15 cellular contexts compared by ENCODE assay signal in the genomic region with DNA sequence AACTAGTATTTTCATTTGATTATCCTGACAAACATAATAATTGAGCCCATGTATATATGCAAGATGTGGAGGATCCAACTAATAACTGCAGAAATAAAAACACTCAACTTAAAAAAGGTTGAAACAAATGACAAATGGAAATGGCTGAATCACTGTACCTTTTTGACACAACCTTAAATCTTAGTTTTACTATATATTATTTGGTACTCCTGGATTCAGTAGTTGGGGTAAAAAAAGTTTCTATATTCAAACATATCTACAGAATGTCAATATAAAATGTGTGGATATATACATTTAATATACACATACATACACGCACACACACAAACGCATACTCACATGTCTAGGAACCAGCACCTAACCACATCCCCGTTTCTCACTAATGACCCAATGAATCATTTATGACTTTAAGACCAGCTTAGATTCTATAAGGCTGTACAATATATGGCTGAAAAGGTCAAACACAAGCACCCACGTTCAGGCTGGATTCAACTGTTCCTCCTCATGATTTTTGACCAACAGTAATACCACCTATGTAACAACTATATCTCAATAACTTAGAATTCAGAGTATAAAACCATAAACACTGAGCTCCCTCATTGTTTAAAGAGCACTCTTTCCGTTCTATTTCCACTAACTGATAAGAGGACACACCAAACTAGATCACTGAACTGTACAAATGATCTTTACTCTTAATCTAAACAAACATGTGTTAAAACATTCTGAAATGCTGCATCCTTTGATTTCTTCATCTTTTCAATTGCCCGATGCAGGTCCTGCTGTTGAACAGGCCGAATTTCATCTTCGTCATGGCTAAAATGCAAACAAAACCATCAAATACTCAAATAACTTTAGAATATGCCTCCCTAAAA.
"Had no signal": no experiment of that assay in that cellular context is flagged by ENCODE, and none has a peak within 500 bp of the region (broad histone marks: within the 10 kb centered on the region; RNA-seq: fewer than 3 reads in every experiment).

No MANE protein-coding gene starts in this region.

- H3K27ac Mint-ChIP-seq: immature natural killer cell, natural killer cell had no signal

- DNase-seq: activated CD4-positive, alpha-beta T cell treated with anti-CD3 and anti-CD28 coated beads for 1 hour; activated CD8-positive, alpha-beta memory T cell treated with anti-CD3 and anti-CD28 coated beads for 24 hours; activated gamma-delta T cell; activated T-cell treated with anti-CD3 and anti-CD28 coated beads for 4 hours; adrenal gland; caudate nucleus; colonic mucosa; foreskin keratinocyte; immature natural killer cell; mammary epithelial cell; mucosa of descending colon; natural killer cell; posterior cingulate gyrus; stimulated activated naive CD4-positive, alpha-beta T cell; upper lobe of right lung had no signal

- H3K9me3 Mint-ChIP-seq: immature natural killer cell, natural killer cell had no signal

- H3K4me3 Mint-ChIP-seq: immature natural killer cell, natural killer cell had no signal

- H3K36me3 Mint-ChIP-seq: natural killer cell had no signal

- ATAC-seq: foreskin keratinocyte, mucosa of descending colon, natural killer cell, upper lobe of right lung had no signal
